25 cellular contexts compared by ENCODE assay signal in genomic region chr5:2265341-2265740, GRCh38.
"Had no signal": no experiment of that assay in that cellular context is flagged by ENCODE, and none has a peak within 500 bp of the region (broad histone marks: within the 10 kb centered on the region; RNA-seq: fewer than 3 reads in every experiment).

No MANE protein-coding gene starts in this region.

- H3K9me3 ChIP-seq: colonic mucosa, esophagus muscularis mucosa, esophagus squamous epithelium, gastrocnemius medialis, heart right ventricle had no signal

- H3K27me3 ChIP-seq: colonic mucosa, foreskin keratinocyte, gastrocnemius medialis had no signal

- H3K4me3 Mint-ChIP-seq: dendritic cell treated with granulocyte-macrophage colony-stimulating factor and Interleukin-4, amounts not matched to agents 40 ng/mL and 50 ng/mL, for 4 days; effector memory CD8-positive, alpha-beta T cell; endodermal cell had no signal

- H3K27ac Mint-ChIP-seq: dendritic cell treated with granulocyte-macrophage colony-stimulating factor and Interleukin-4, amounts not matched to agents 40 ng/mL and 50 ng/mL, for 4 days; effector memory CD8-positive, alpha-beta T cell; endodermal cell had no signal

- H3K36me3 ChIP-seq: colonic mucosa, esophagus muscularis mucosa, esophagus squamous epithelium, gastrocnemius medialis, gastroesophageal sphincter, heart left ventricle, heart right ventricle had no signal

- H3K4me1 ChIP-seq: colonic mucosa, esophagus muscularis mucosa, esophagus squamous epithelium, foreskin keratinocyte, gastrocnemius medialis, gastroesophageal sphincter, heart left ventricle, heart right ventricle had no signal

- H3K4me1 Mint-ChIP-seq: endodermal cell had no signal

- ATAC-seq: effector memory CD8-positive, alpha-beta T cell; esophagus mucosa; foreskin keratinocyte; gastrocnemius medialis; gastroesophageal sphincter; heart left ventricle; heart right ventricle had no signal

- H3K4me3 ChIP-seq: colonic mucosa, coronary artery, dorsolateral prefrontal cortex, esophagus muscularis mucosa, esophagus squamous epithelium, gastrocnemius medialis, gastroesophageal sphincter, heart left ventricle, heart right ventricle had no signal

- DNase-seq: colonic mucosa; cortex of kidney; dermis blood vessel endothelial cell; dorsolateral prefrontal cortex; effector CD4-positive, alpha-beta T cell; effector CD8-positive, alpha-beta T cell; effector memory CD4-positive, alpha-beta T cell; effector memory CD8-positive, alpha-beta T cell; endodermal cell; erythroblast; esophagus squamous epithelium; foreskin fibroblast; foreskin keratinocyte; foreskin melanocyte; gastrocnemius medialis; glutamatergic neuron; head of caudate nucleus; heart left ventricle; heart right ventricle had no signal

- H3K27me3 Mint-ChIP-seq: dendritic cell treated with granulocyte-macrophage colony-stimulating factor and Interleukin-4, amounts not matched to agents 40 ng/mL and 50 ng/mL, for 4 days had no signal

- H3K9me3 Mint-ChIP-seq: dendritic cell treated with granulocyte-macrophage colony-stimulating factor and Interleukin-4, amounts not matched to agents 40 ng/mL and 50 ng/mL, for 4 days had no signal

- H3K27ac ChIP-seq: colonic mucosa, coronary artery, dorsolateral prefrontal cortex, epithelial cell of prostate, esophagus muscularis mucosa, esophagus squamous epithelium, foreskin keratinocyte, gastrocnemius medialis, gastroesophageal sphincter, heart left ventricle, heart right ventricle had no signal
